Comparison of ENCODE assay signal across 21 cellular contexts in genomic region chr16:79213214-79213613, GRCh38.
DNase-seq lines count a peak whose midpoint lies in the region; ATAC-seq and TF ChIP-seq lines count a peak whose summit lies in the region.
"Had no signal": no experiment of that assay in that cellular context is flagged by ENCODE, and none has a peak within 500 bp of the region (broad histone marks: within the 10 kb centered on the region; RNA-seq: fewer than 3 reads in every experiment).

No MANE protein-coding gene starts in this region.

- no peak for TF ChIP-seq POLR2A in Peyer's patch (IDR thresholded peaks at IDR 0.05)

- no peak overlapping the region for H2BK12ac ChIP-seq in H9 (ENCODE audit: insufficient read length, low read depth, low read length)

- H3K9me3 ChIP-seq in H9 (ENCODE audit: control insufficient read depth, low read depth, low read length) (no peaks in the 10 kb centered on the region), Peyer's patch (no peaks in the 10 kb centered on the region), right cardiac atrium (ENCODE audit: control insufficient read depth, low read length) (no peaks in the 10 kb centered on the region)
- H3K9me3 ChIP-seq: gastroesophageal sphincter had no signal

- no peak overlapping the region for H3K14ac ChIP-seq in H9 (ENCODE audit: insufficient read depth, low read length)

- H3K4me3 ChIP-seq in Peyer's patch: no peak overlapping the region
- H3K4me3 ChIP-seq in right cardiac atrium (ENCODE audit: low read length): no peak overlapping the region
- H3K4me3 ChIP-seq: gastroesophageal sphincter, right atrium auricular region had no signal

- no peak overlapping the region for H3K4me2 ChIP-seq in H9 (ENCODE audit: insufficient read depth, insufficient read length, low read length)

- no peaks in the 10 kb centered on the region for H3K23me2 ChIP-seq in H9 (ENCODE audit: insufficient read length, low read depth, low read length, poor library complexity, severe bottlenecking)

- peaks cover 0 to 5% (median 0%) of the 10 kb centered on the region in 7 donors for H3K9me3 Mint-ChIP-seq in CD14-positive monocyte
- peaks cover 4% of the 10 kb centered on the region in 2 experiments; a peak in 3 of 5 replicates for H3K9me3 Mint-ChIP-seq in H9
- peaks cover 2 to 12% (median 6%) of the 10 kb centered on the region in 3 donors for H3K9me3 Mint-ChIP-seq in T-cell

- H2BK20ac ChIP-seq in H9 (ENCODE audit: low read depth, low read length, poor library complexity, severe bottlenecking): no peak overlapping the region

- ATAC-seq in left lobe of liver (peak; percentile 93), T-cell (replicated peaks in 1 of 4) (no peak), right cardiac atrium (no peak)
- ATAC-seq: gastroesophageal sphincter, Right ventricle myocardium inferior had no signal

- H3K36me3 ChIP-seq in Peyer's patch: no peaks in the 10 kb centered on the region
- H3K36me3 ChIP-seq: gastroesophageal sphincter, right atrium auricular region, WERI-Rb-1 had no signal

- H4K20me1 ChIP-seq in H9 (ENCODE audit: control insufficient read depth, insufficient read depth, insufficient read length): no peaks in the 10 kb centered on the region

- no peak overlapping the region for H2AFZ ChIP-seq in H9 (ENCODE audit: low read length)

- peaks cover 0 to 2% of the 10 kb centered on the region in 2 donors for H3K36me3 Mint-ChIP-seq in CD14-positive monocyte
- H3K36me3 Mint-ChIP-seq in H9 (ENCODE audit: insufficient read depth in 1 of 3, low read depth in 3 of 3): peaks cover 0 to 5% (median 4%) of the 10 kb centered on the region in 3 experiments; a peak in 5 of 7 replicates
- H3K36me3 Mint-ChIP-seq in T-cell: peaks cover 12% of the 10 kb centered on the region

- H3K79me2 ChIP-seq in H9 (ENCODE audit: insufficient read depth, low read length): no peaks in the 10 kb centered on the region

- no peak overlapping the region for H4K5ac ChIP-seq in H9 (ENCODE audit: insufficient read length, low read depth, low read length)

- H3K27ac Mint-ChIP-seq in CD14-positive monocyte (peak overlapping the region in 1 of 7 donors; percentile 24), H9 (peak overlapping the region in 1 of 3 experiments; percentile 59; a peak in 2 of 7 replicates), T-cell (no peak overlapping the region)
- H3K27ac Mint-ChIP-seq: activated CD4-positive, alpha-beta memory T cell treated with anti-CD3 and anti-CD28 coated beads for 36 hours; activated naive CD4-positive, alpha-beta T cell treated with anti-CD3 and anti-CD28 coated beads for 36 hours; CD4-positive, CD25-positive, alpha-beta regulatory T cell had no signal

- no peak overlapping the region for H2BK120ac ChIP-seq in H9 (ENCODE audit: low read depth, low read length, poor library complexity, severe bottlenecking)

- H3T11ph ChIP-seq in H9 (ENCODE audit: low read length): no peak overlapping the region

- H2AK5ac ChIP-seq in H9 (ENCODE audit: insufficient read length, low read length): no peak overlapping the region

- TF ChIP-seq CTCF in CD14-positive monocyte (IDR thresholded peaks at IDR 0.05): peak; percentile 30
- peak; percentile 30; the same call in 2 of the 3 replicates for TF ChIP-seq CTCF in H9 (conservative IDR thresholded peaks at IDR 0.05)
- TF ChIP-seq CTCF in Peyer's patch (IDR thresholded peaks at IDR 0.05): peak in 3 of 6 experiments; percentile 66 to 84 (median 74)

- H3K4ac ChIP-seq in H9 (ENCODE audit: low read depth, low read length): no peak overlapping the region

- no peak overlapping the region for H3K9ac ChIP-seq in H9 (ENCODE audit: extremely low read depth, insufficient read length, low read length)

- no peak overlapping the region for H4K8ac ChIP-seq in H9 (replicated peaks; ENCODE audit: insufficient read length, low read depth, low read length)

- H3K56ac ChIP-seq in H9 (ENCODE audit: insufficient read length, low read depth, low read length): no peak overlapping the region

- H3K4me1 ChIP-seq in H9 (ENCODE audit: insufficient read depth, low read length) (peaks cover 4% of the 10 kb centered on the region; the same call in 1 of the 2 replicates), Peyer's patch (peaks cover 0 to 3% (median 0%) of the 10 kb centered on the region in 4 donors), right cardiac atrium (ENCODE audit: control insufficient read depth, insufficient read depth, low read length) (no peaks in the 10 kb centered on the region)
- H3K4me1 ChIP-seq: gastroesophageal sphincter, right atrium auricular region had no signal

- no peaks in the 10 kb centered on the region for H3K79me1 ChIP-seq in H9 (ENCODE audit: insufficient read depth, low read depth, low read length, poor library complexity, severe bottlenecking)

- H2BK5ac ChIP-seq in H9 (ENCODE audit: insufficient read length, low read length): no peak overlapping the region

- no peak overlapping the region for H3K23ac ChIP-seq in H9 (ENCODE audit: insufficient read length, low read depth, low read length)

- H3K4me3 Mint-ChIP-seq in CD14-positive monocyte: no peak overlapping the region
- H3K4me3 Mint-ChIP-seq in H9: no peak overlapping the region
- no peak overlapping the region for H3K4me3 Mint-ChIP-seq in T-cell
- H3K4me3 Mint-ChIP-seq: activated CD4-positive, alpha-beta memory T cell treated with anti-CD3 and anti-CD28 coated beads for 36 hours; activated naive CD4-positive, alpha-beta T cell treated with anti-CD3 and anti-CD28 coated beads for 36 hours; CD4-positive, CD25-positive, alpha-beta regulatory T cell had no signal

- H3K27me3 Mint-ChIP-seq in CD14-positive monocyte (ENCODE audit: low read depth in 3 of 3) (no peaks in the 10 kb centered on the region), H9 (ENCODE audit: low read depth) (no peaks in the 10 kb centered on the region), T-cell (no peaks in the 10 kb centered on the region)
- H3K27me3 Mint-ChIP-seq: activated CD4-positive, alpha-beta memory T cell treated with anti-CD3 and anti-CD28 coated beads for 36 hours; CD4-positive, CD25-positive, alpha-beta regulatory T cell had no signal

- WGBS in H9 (ENCODE audit: extremely low coverage, insufficient read length, low lambda C conversion rate): no CpG with 5 or more reads among the region's 3 CpGs
- 67% methylated on average over 3 of the region's 3 CpGs for WGBS in right cardiac atrium

- intact Hi-C loops in CD14-positive monocyte (cut with micrococcal nuclease) (no loop called here), right cardiac atrium (cut with DNase I) (no loop called here)

- peak; percentile 46 for DNase-seq in CD14-positive monocyte (ENCODE audit: low spot score)
- no peak for DNase-seq in H9
- peak in 2 of 3 donors; percentile 55 to 82 for DNase-seq in Peyer's patch
- peak; percentile 52 for DNase-seq in left lobe of liver (ENCODE audit: low spot score)
- no peak for DNase-seq in T-cell
- no peak for DNase-seq in right cardiac atrium
- DNase-seq in HEK293T (ENCODE audit: extremely low spot score): no peak
- no peak for DNase-seq in inferior parietal cortex (ENCODE audit: extremely low spot score)
- DNase-seq: ACHN; activated CD4-positive, alpha-beta memory T cell treated with anti-CD3 and anti-CD28 coated beads for 36 hours; activated naive CD4-positive, alpha-beta T cell treated with anti-CD3 and anti-CD28 coated beads for 36 hours; activated T-cell treated with anti-CD3 and anti-CD28 coated beads for 4 hours; CD4-positive, CD25-positive, alpha-beta regulatory T cell; erythroblast; NCI-H1694 treated with DMSO at 0.1 percent for 48 hours; NCI-H226; stimulated activated CD4-positive, alpha-beta T cell treated with anti-CD3 and anti-CD28 coated beads, Interleukin-15, amount 100 ng/mL, for 24 hours; WERI-Rb-1 had no signal

- POLR2A ChIA-PET in T-cell (lab: Charles Lee) (no interaction called here), HEK293T (lab: Yijun Ruan, JAX) (no interaction called here)

- H3K4me1 Mint-ChIP-seq in CD14-positive monocyte (peaks cover 5% of the 10 kb centered on the region), H9 (peaks cover 27 to 28% of the 10 kb centered on the region in 2 experiments), T-cell (peaks cover 9 to 14% (median 11%) of the 10 kb centered on the region in 3 donors)

- H3K27ac ChIP-seq in H9 (ENCODE audit: insufficient read length, low read depth, low read length) (no peak overlapping the region), Peyer's patch (peak overlapping the region in 1 of 4 donors; percentile 64), right cardiac atrium (ENCODE audit: low read length) (no peak overlapping the region)
- H3K27ac ChIP-seq: gastroesophageal sphincter, right atrium auricular region, WERI-Rb-1 had no signal

- H3K27me3 ChIP-seq in H9 (ENCODE audit: insufficient read depth, low read length) (no peaks in the 10 kb centered on the region), Peyer's patch (no peaks in the 10 kb centered on the region), right cardiac atrium (ENCODE audit: control insufficient read depth, insufficient read depth) (no peaks in the 10 kb centered on the region)
- H3K27me3 ChIP-seq: gastroesophageal sphincter, right atrium auricular region had no signal

- CTCF ChIA-PET in T-cell (lab: Charles Lee) (interaction anchor here in 1 of 2 donors (0.9 kb wide), 1 partner anchor 16 kb away, joined by 3 read pairs; no protein-coding TSS in a partner anchor), HEK293T (lab: Yijun Ruan, JAX) (no interaction called here)

- no peak overlapping the region for H2BK15ac ChIP-seq in H9 (ENCODE audit: low read depth, low read length)

- no peak overlapping the region for H3K18ac ChIP-seq in H9 (ENCODE audit: insufficient read length, low read depth, low read length)

- no peak overlapping the region for H4K91ac ChIP-seq in H9 (ENCODE audit: insufficient read length, low read depth, low read length)

TF ChIP-seq in HEK293T, 16 proteins besides CTCF, POLR2A, EP300 and RAD21:
- TF ChIP-seq PKNOX1 (IDR thresholded peaks at IDR 0.05) (no peak), HDGF (IDR thresholded peaks at IDR 0.05; ENCODE audit: borderline replicate concordance) (no peak), BHLHE40 (IDR thresholded peaks at IDR 0.05; ENCODE audit: borderline replicate concordance) (no peak), NFRKB (IDR thresholded peaks at IDR 0.05) (no peak), TARDBP (IDR thresholded peaks at IDR 0.05) (no peak), FOXK2 (IDR thresholded peaks at IDR 0.05) (no peak), ARNT (IDR thresholded peaks at IDR 0.05) (no peak)

Comparison
In these comparisons a context has a peak if more than half of its experiments do, and no peak if none do; other contexts are left out.
1. DNase-seq: peak in CD14-positive monocyte (single experiment), Peyer's patch (2 of 3) and left lobe of liver (single experiment); none in H9 (single experiment), T-cell (0 of 34), right cardiac atrium (0 of 3), HEK293T (single experiment) and inferior parietal cortex (single experiment).